In genomic region chr7:42597296-42597695, GRCh38 we compare ENCODE assay signal across 14 cellular contexts.
DNase-seq lines count a peak whose midpoint lies in the region; ATAC-seq and TF ChIP-seq lines count a peak whose summit lies in the region.
"Had no signal": no experiment of that assay in that cellular context is flagged by ENCODE, and none has a peak within 500 bp of the region (broad histone marks: within the 10 kb centered on the region; RNA-seq: fewer than 3 reads in every experiment).

No MANE protein-coding gene starts in this region.

- H3K9me3 ChIP-seq in IMR-90 (ENCODE audit: control insufficient read depth, insufficient read depth, low read length) (no peaks in the 10 kb centered on the region), RWPE2 (ENCODE audit: severe bottlenecking) (no peaks in the 10 kb centered on the region)

- no CpG with 5 or more reads among the region's 3 CpGs for WGBS in IMR-90 (ENCODE audit: extremely low coverage in 2 of 2, insufficient read length in 1 of 2), 2 experiments

- H3K27ac ChIP-seq in IMR-90 (ENCODE audit: insufficient read depth, low read length): no peak overlapping the region
- peak overlapping the region; percentile 49 for H3K27ac ChIP-seq in RWPE2 (ENCODE audit: poor library complexity, severe bottlenecking)
- H3K27ac ChIP-seq in epithelial cell of prostate: peak overlapping the region; percentile 72
- H3K27ac ChIP-seq: HL-60 had no signal

- H2BK15ac ChIP-seq in IMR-90 (ENCODE audit: low read depth, low read length): no peak overlapping the region

- H3K27me3 ChIP-seq in IMR-90 (ENCODE audit: control insufficient read depth, insufficient read depth, low read length) (no peaks in the 10 kb centered on the region), RWPE2 (ENCODE audit: insufficient read depth, poor library complexity, severe bottlenecking) (no peaks in the 10 kb centered on the region)

- H3K23ac ChIP-seq in IMR-90 (ENCODE audit: low read depth, low read length): no peak overlapping the region

- H2AFZ ChIP-seq in IMR-90 (replicated peaks; ENCODE audit: low read length, poor library complexity): no peak overlapping the region

- H2BK120ac ChIP-seq in IMR-90 (ENCODE audit: low read depth, low read length): no peak overlapping the region

- H2BK20ac ChIP-seq in IMR-90 (ENCODE audit: low read depth, low read length): no peak overlapping the region

- POLR2A ChIA-PET in IMR-90 (lab: Charles Lee; ENCODE audit: unreplicated experiment): no interaction called here

- CTCF ChIA-PET in IMR-90 (lab: Yijun Ruan, JAX): no interaction called here

- no peak overlapping the region for H3K9ac ChIP-seq in IMR-90 (ENCODE audit: low read depth, low read length)

- TF ChIP-seq CTCF in IMR-90 (conservative IDR thresholded peaks at IDR 0.05; ENCODE audit: low read depth, low read length) (no peak), RWPE2 (IDR thresholded peaks at IDR 0.05; ENCODE audit: poor library complexity, severe bottlenecking) (no peak)

- no peak overlapping the region for H3K4me2 ChIP-seq in IMR-90 (ENCODE audit: low read depth, low read length)

- no peak overlapping the region for H2AK5ac ChIP-seq in IMR-90 (ENCODE audit: low read depth, low read length)

- H3K18ac ChIP-seq in IMR-90 (ENCODE audit: low read depth, low read length): no peak overlapping the region

- H3K4me3 ChIP-seq in IMR-90 (ENCODE audit: insufficient read depth, low read depth, low read length) (no peak overlapping the region), RWPE2 (ENCODE audit: severe bottlenecking) (no peak overlapping the region)

- no peak overlapping the region for H3K56ac ChIP-seq in IMR-90 (ENCODE audit: extremely low read depth, insufficient read depth, low read length)

- H3K4ac ChIP-seq in IMR-90 (ENCODE audit: low read depth, low read length): no peak overlapping the region

- H3K36me3 ChIP-seq in IMR-90 (ENCODE audit: control insufficient read depth, insufficient read depth, low read length) (no peaks in the 10 kb centered on the region), RWPE2 (ENCODE audit: low read depth) (no peaks in the 10 kb centered on the region)

- H2AK9ac ChIP-seq in IMR-90 (replicated peaks; ENCODE audit: low read depth, low read length, poor library complexity): no peak overlapping the region

- H4K91ac ChIP-seq in IMR-90 (ENCODE audit: insufficient read depth, low read depth, low read length): no peak overlapping the region

- H4K20me1 ChIP-seq in IMR-90 (ENCODE audit: insufficient read depth, low read length): no peaks in the 10 kb centered on the region

- no TSS peak for BruUV-seq in IMR-90 (replicated peaks; lab: Mats Ljungman, UMichigan)

- no peak overlapping the region for H4K5ac ChIP-seq in IMR-90 (ENCODE audit: low read depth, low read length)

- no peak for ATAC-seq in IMR-90 (ENCODE audit: low read depth)
- peak; percentile 91 for ATAC-seq in RWPE2 (ENCODE audit: low read depth)
- ATAC-seq: CD8-positive, alpha-beta T cell had no signal

- DNase-seq in IMR-90 (no peak), RWPE2 (ENCODE audit: low spot score) (no peak), epithelial cell of prostate (ENCODE audit: low read depth, low spot score) (peak; percentile 72), NCI-H69 (lab: John Stamatoyannopoulos, UW) (no peak), NCI-H1105 (lab: John Stamatoyannopoulos, UW) (no peak), DMS53 (lab: John Stamatoyannopoulos, UW) (no peak)
- DNase-seq: CD8-positive, alpha-beta T cell; COR-L47; DMS153; DND-41; GDM1; GOT3; H9 had no signal

- H3K4me1 ChIP-seq in IMR-90 (ENCODE audit: control insufficient read depth, insufficient read depth, low read length) (no peaks in the 10 kb centered on the region), RWPE2 (ENCODE audit: insufficient read depth, poor library complexity, severe bottlenecking) (peaks cover 19% of the 10 kb centered on the region)

- no peak for TF ChIP-seq POLR2A in IMR-90 (IDR thresholded peaks at IDR 0.05; ENCODE audit: low read depth, low read length)

- in situ Hi-C loops in IMR-90 (cut with MboI; ENCODE audit: low sequenced_read_pairs): no loop called here

- TF ChIP-seq RAD21 in IMR-90 (IDR thresholded peaks at IDR 0.05; ENCODE audit: low read length): no peak

- H2BK5ac ChIP-seq in IMR-90 (ENCODE audit: low read depth, low read length, poor library complexity, severe bottlenecking): no peak overlapping the region

- H3K14ac ChIP-seq in IMR-90 (replicated peaks; ENCODE audit: low read depth, low read length): no peak overlapping the region

- H3K9me1 ChIP-seq in IMR-90 (ENCODE audit: insufficient read depth, low read length): no peaks in the 10 kb centered on the region

- H3K79me1 ChIP-seq in IMR-90 (ENCODE audit: low read depth in 1 of 2, low read length in 2 of 2): no peaks in the 10 kb centered on the region

- intact Hi-C loops in IMR-90 (cut with micrococcal nuclease): no loop called here

- no peak overlapping the region for H4K8ac ChIP-seq in IMR-90 (ENCODE audit: low read depth in 2 of 2, low read length in 2 of 2)

- dilution Hi-C loops in IMR-90 (cut with HindIII; ENCODE audit: low sequenced_read_pairs, unreplicated experiment): no loop called here

TF ChIP-seq in IMR-90, 13 proteins besides CTCF, POLR2A, EP300 and RAD21:
- TF ChIP-seq MAFK (IDR thresholded peaks at IDR 0.05; ENCODE audit: low read depth, low read length) (peak; percentile 60), CEBPB (IDR thresholded peaks at IDR 0.05; ENCODE audit: low read depth, low read length) (no peak)
